9 cellular contexts compared by ENCODE assay signal in the genomic region with DNA sequence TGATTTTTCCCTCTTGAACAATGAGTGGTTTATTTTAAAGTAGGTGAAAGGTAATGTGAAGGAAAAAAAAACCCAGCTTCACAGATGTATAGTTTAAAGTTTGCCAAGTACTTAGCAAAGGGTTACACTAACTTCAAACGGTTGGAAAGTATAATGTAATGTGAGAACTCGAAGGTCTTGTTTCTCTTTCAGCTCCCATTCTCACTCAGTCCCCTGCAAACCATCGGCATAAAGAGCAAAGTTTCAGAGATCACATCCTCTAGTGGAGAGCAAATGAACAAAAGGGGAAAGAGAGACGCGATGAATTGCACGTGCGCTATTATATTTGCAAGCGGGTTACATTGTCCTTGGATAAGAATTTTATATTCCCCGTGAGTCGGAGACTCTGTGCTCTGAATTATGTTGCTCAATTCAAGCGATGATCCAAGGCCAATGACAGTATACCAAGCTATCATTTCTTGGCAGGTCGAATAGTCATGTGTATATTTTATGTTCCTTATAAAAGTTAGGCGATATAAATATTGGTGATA. TPM values are rescaled to one million over a fixed set of nuclear protein-coding genes. Genes with fewer than 3 reads are reported as not detected.
DNase-seq lines count a peak whose midpoint lies in the region; ATAC-seq and TF ChIP-seq lines count a peak whose summit lies in the region.
"Had no signal": no experiment of that assay in that cellular context is flagged by ENCODE, and none has a peak within 500 bp of the region (broad histone marks: within the 10 kb centered on the region; RNA-seq: fewer than 3 reads in every experiment).

No MANE protein-coding gene starts in this region.

- ATAC-seq in GM18519 (IDR thresholded peaks at IDR 0.05; ENCODE audit: low FRiP score, unreplicated experiment): peak; percentile 92

- H3K36me3 ChIP-seq in HAP-1 (replicated peaks): no peaks in the 10 kb centered on the region
- no peaks in the 10 kb centered on the region for H3K36me3 ChIP-seq in esophagus squamous epithelium

- DNase-seq in HAP-1 (ENCODE audit: low spot score in 2 of 2): peak; percentile 50 to 79
- DNase-seq in NCI-H2107 treated with DMSO at 0.1 percent for 48 hours (lab: John Stamatoyannopoulos, UW; ENCODE audit: unreplicated experiment): peak; percentile 40
- DNase-seq in esophagus squamous epithelium (lab: John Stamatoyannopoulos, UW): no peak
- peak; percentile 19 for DNase-seq in retina
- DNase-seq in substantia nigra (lab: John Stamatoyannopoulos, UW): no peak
- no peak for DNase-seq in GOT3 (lab: John Stamatoyannopoulos, UW)
- DNase-seq in activated CD4-positive, alpha-beta T cell treated with anti-CD3 and anti-CD28 coated beads for 4 hours: no peak
- DNase-seq: activated B cell treated with CpG ODN at 0.5 μM for 24 hours had no signal

- no peak for TF ChIP-seq POLR2A in esophagus squamous epithelium (IDR thresholded peaks at IDR 0.05)

- WGBS in esophagus squamous epithelium, 2 donors: 9 to 14% methylated on average over 13 of the region's 13 CpGs

- peak in 2 of 6 experiments; percentile 29 for TF ChIP-seq CTCF in esophagus squamous epithelium (IDR thresholded peaks at IDR 0.05)

- intact Hi-C loops in esophagus squamous epithelium (cut with DNase I): no loop called here

- H3K27ac ChIP-seq in esophagus squamous epithelium (peak overlapping the region in 3 of 4 donors; percentile 24 to 59 (median 28)), substantia nigra (ENCODE audit: low read depth, low read length, poor library complexity, severe bottlenecking) (no peak overlapping the region)

- in situ Hi-C loops in HAP-1 (cut with MboI; ENCODE audit: low sequenced_read_pairs): loop anchor here (10.0 kb wide), 1 partner anchor 215 kb away; no protein-coding TSS in a partner anchor

- H3K4me3 ChIP-seq in HAP-1 (no peak overlapping the region), esophagus squamous epithelium (peak overlapping the region; percentile 2 to 46 (median 15))

- H3K27me3 ChIP-seq in HAP-1 (ENCODE audit: low read depth) (no peaks in the 10 kb centered on the region), esophagus squamous epithelium (no peaks in the 10 kb centered on the region)

- H3K4me1 ChIP-seq in HAP-1 (peaks cover 22% of the 10 kb centered on the region), esophagus squamous epithelium (peaks cover 0 to 43% (median 7%) of the 10 kb centered on the region in 3 donors)

- H3K9me3 ChIP-seq in HAP-1: no peaks in the 10 kb centered on the region
- H3K9me3 ChIP-seq in esophagus squamous epithelium: no peaks in the 10 kb centered on the region

RNA-seq across cellular contexts. Expression of a gene that starts 37.6 kb away (rescaled TPM):
- total RNA-seq in esophagus squamous epithelium: 1 to 10 TPM; 2.4 to 6.9 (median 6.0) TPM

Comparison
In these comparisons a context has a peak if more than half of its experiments do, and no peak if none do; other contexts are left out.
1. DNase-seq: peak in HAP-1 (2 of 2), NCI-H2107 treated with DMSO at 0.1 percent for 48 hours (single experiment) and retina (single experiment); none in esophagus squamous epithelium (single experiment), substantia nigra (0 of 49), GOT3 (single experiment) and activated CD4-positive, alpha-beta T cell treated with anti-CD3 and anti-CD28 coated beads for 4 hours (0 of 2).